Comparison of ENCODE assay signal across 8 cellular contexts in the genomic region with DNA sequence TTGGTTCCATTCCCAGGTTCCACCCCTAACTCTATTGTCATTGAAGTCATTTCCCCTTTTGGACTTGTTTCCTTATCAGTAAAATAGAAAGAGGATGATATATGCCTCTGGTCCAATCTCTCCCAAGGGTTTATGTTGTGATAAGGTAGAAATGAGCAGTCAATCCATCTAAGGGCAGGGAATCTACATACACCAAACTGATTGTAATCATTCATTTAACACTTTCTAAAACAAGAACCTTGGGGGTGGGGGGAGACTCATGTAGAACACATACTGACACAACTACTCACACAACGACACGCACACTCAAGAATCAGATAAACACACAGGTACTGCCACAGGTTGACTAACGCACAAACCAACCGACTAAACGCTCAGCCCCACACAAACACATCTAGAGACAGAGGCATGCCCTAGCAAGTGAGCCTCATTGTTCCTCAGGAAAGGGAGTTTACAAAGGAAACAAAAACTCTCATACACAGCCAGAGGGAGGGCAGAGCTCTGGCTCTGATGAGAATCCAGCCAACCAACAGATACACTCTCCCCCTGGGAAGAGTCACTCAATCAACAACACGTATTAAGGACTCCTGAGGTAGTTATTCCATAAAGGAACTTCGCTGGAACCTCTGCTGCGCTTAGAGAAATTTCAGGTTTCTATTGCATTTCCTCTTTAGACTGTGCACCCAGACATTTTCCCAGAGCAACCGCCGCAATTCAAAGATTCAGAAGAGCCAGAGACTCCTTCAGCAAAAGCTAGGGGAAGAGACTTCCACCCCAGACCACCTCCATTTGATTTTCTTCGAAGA. TPM values are rescaled to one million over a fixed set of nuclear protein-coding genes. Genes with fewer than 3 reads are reported as not detected.
DNase-seq lines count a peak whose midpoint lies in the region; ATAC-seq and TF ChIP-seq lines count a peak whose summit lies in the region.

No MANE protein-coding gene starts in this region.

- ATAC-seq in GM21447 (IDR thresholded peaks at IDR 0.05; ENCODE audit: unreplicated experiment) = peak; percentile 3
- ATAC-seq in HG03108 (IDR thresholded peaks at IDR 0.05; ENCODE audit: unreplicated experiment) = no peak
- no peak for ATAC-seq in HG03571 (IDR thresholded peaks at IDR 0.05; ENCODE audit: unreplicated experiment)

- POLR2A ChIA-PET in RWPE1 (lab: Yijun Ruan, JAX; ENCODE audit: low non-redundant PET) = interaction anchor here (0.6 to 2.5 kb wide), 6 partner anchors 18 to 113 kb away, joined by 3 to 9 read pairs (median 4); a partner anchor contains a TSS

- H3K27ac ChIP-seq in RWPE1 = peak overlapping the region; percentile 94

- H3K27ac Mint-ChIP-seq in neural crest cell (ENCODE audit: unreplicated experiment) = peak overlapping the region; percentile 15

- no peaks in the 10 kb centered on the region for H3K36me3 Mint-ChIP-seq in neural crest cell (ENCODE audit: low read depth)

- peak overlapping the region; percentile 92 for H3K4me3 Mint-ChIP-seq in neural crest cell

- peak; percentile 17 for DNase-seq in AG08395 (ENCODE audit: low spot score)
- DNase-seq in RWPE1 (ENCODE audit: low spot score) = peak; percentile 73
- DNase-seq in erythroblast (lab: John Stamatoyannopoulos, UW) = peak; percentile 43 to 64
- no peak for DNase-seq in neural crest cell (ENCODE audit: low read depth, low spot score)
- DNase-seq in middle frontal gyrus (ENCODE audit: extremely low spot score, low spot score) = no peak

- peaks cover 21% of the 10 kb centered on the region for H3K4me1 Mint-ChIP-seq in neural crest cell

- H3K9me3 Mint-ChIP-seq in neural crest cell = no peaks in the 10 kb centered on the region

- H3K27me3 Mint-ChIP-seq in neural crest cell (ENCODE audit: low read depth) = peaks cover 60% of the 10 kb centered on the region

- TF ChIP-seq CTCF in RWPE1 (conservative IDR thresholded peaks at IDR 0.05; ENCODE audit: low read depth) = no peak
- no peak for TF ChIP-seq CTCF in neural crest cell (conservative IDR thresholded peaks at IDR 0.05)

- CTCF ChIA-PET in RWPE1 (lab: Yijun Ruan, JAX) = interaction anchor here (0.6 to 3.2 kb wide), 5 partner anchors 23 to 77 kb away, joined by 3 to 12 read pairs (median 5); a partner anchor contains a TSS

- no peak for TF ChIP-seq POLR2A in erythroblast (IDR thresholded peaks at IDR 0.05; ENCODE audit: low read length)

RNA-seq across cellular contexts. Expression of a gene that starts 1.0 kb away (rescaled TPM):
- total RNA-seq in neural crest cell = 3.5 and 6.4 TPM in 2 replicates

RNA-seq across cellular contexts. Expression of a gene that starts 18.8 kb away (rescaled TPM):
- total RNA-seq in neural crest cell = 6.7 and 7.2 TPM in 2 replicates

RNA-seq across cellular contexts. Expression of a gene that starts 25.8 kb away (rescaled TPM):
- total RNA-seq in neural crest cell = 87.7 and 89.5 TPM in 2 replicates

RNA-seq across cellular contexts. Expression of a gene that starts 49.7 kb away (rescaled TPM):
- total RNA-seq in neural crest cell = not detected in 2 replicates

Comparison
In these comparisons a context has a peak if more than half of its experiments do, and no peak if none do; other contexts are left out.
1. DNase-seq: peak in AG08395 (single experiment), RWPE1 (single experiment) and erythroblast (2 of 2); none in neural crest cell (single experiment) and middle frontal gyrus (single experiment).